10 cellular contexts compared by ENCODE assay signal in the genomic region with DNA sequence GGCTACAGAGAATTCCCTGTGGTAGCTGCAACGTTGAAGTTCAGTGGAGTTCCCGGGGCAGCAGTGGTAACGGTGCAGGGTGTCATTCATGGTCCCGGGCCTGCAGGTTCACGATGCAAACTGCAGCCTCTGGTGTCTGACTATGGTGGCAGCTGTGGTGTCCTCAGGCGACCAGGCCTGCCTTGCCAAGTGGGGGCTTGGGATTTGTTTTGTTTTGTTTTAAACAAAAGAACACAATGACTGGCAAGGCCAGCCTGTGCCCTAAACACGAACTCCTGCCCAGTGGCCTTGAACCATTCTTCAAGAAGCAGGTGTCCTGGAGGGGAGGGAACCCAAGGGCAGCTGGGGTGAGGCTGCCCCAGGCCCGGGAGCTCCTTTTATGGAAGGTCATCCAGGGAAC. TPM values are rescaled to one million over a fixed set of nuclear protein-coding genes. Genes with fewer than 3 reads are reported as not detected.
"Had no signal": no experiment of that assay in that cellular context is flagged by ENCODE, and none has a peak within 500 bp of the region (broad histone marks: within the 10 kb centered on the region; RNA-seq: fewer than 3 reads in every experiment).

No MANE protein-coding gene starts in this region.

- ATAC-seq: HepG2, K562 had no signal

- H3K4me3 ChIP-seq: K562 had no signal

- H3K27ac ChIP-seq: HL-60, KMS-11 had no signal

- DNase-seq: IMR-90, KBM-7, KG1 had no signal

- H3K9ac ChIP-seq: KMS-11 had no signal

- H3K4me2 ChIP-seq: KMS-11 had no signal

RNA-seq across cellular contexts. Expression of a gene that starts 48.5 kb away (rescaled TPM):
- total RNA-seq: HepG2, HT-29, HT1080, IMR-90, K562 had no signal
- polyA plus RNA-seq: HepG2, IgD-negative memory B cell, IMR-90, K562 had no signal
